16 cellular contexts compared by ENCODE assay signal in the genomic region with DNA sequence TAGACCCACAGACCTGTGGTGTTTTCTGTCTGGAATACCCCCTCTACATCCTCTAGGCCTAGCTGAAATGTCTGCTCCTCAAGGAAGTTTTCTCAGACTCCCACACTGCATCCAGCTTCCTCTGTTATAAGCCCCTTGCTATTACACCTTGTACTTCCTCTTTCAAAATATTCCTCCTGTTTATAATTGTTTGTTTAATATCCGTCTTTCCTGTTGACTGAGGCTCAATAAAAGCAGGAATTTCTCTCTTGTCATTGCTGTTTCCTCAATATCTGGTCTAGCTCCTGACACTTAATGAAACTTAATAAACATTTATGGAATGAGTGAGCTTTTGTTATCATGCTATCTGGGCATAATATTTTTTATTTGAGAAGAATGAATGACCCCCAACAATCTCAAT.
"Had no signal": no experiment of that assay in that cellular context is flagged by ENCODE, and none has a peak within 500 bp of the region (broad histone marks: within the 10 kb centered on the region; RNA-seq: fewer than 3 reads in every experiment).

No MANE protein-coding gene starts in this region.

- H3K27me3 Mint-ChIP-seq: natural killer cell treated with Interleukin-12 subunit alpha and Interleukin-12 subunit beta and Interleukin-15 and Interleukin-18, amount 100 ng/mL, for 72 hours had no signal

- H3K36me3 Mint-ChIP-seq: mesothelial cell of epicardium; natural killer cell treated with Interleukin-12 subunit alpha and Interleukin-12 subunit beta and Interleukin-15 and Interleukin-18, amount 100 ng/mL, for 72 hours; stimulated activated memory B cell treated with anti-CD40 and anti-IgM and Interleukin-4, amounts not matched to agents 10 μg/mL and 1 μg/mL and 100 μg/mL, for 72 hours had no signal

- H3K27ac Mint-ChIP-seq: mesothelial cell of epicardium; stimulated activated memory B cell treated with anti-CD40 and anti-IgM and Interleukin-4, amounts not matched to agents 10 μg/mL and 1 μg/mL and 100 μg/mL, for 72 hours had no signal

- H3K9me3 Mint-ChIP-seq: mesothelial cell of epicardium; natural killer cell treated with Interleukin-12 subunit alpha and Interleukin-12 subunit beta and Interleukin-15 and Interleukin-18, amount 100 ng/mL, for 72 hours; stimulated activated memory B cell treated with anti-CD40 and anti-IgM and Interleukin-4, amounts not matched to agents 10 μg/mL and 1 μg/mL and 100 μg/mL, for 72 hours had no signal

- DNase-seq: activated gamma-delta T cell treated with Interleukin-2 at 50 U/mL for 16 hours; adrenal gland; cerebellar nuclear complex; cortex of kidney; gastrocnemius medialis; head of caudate nucleus; posterior cingulate gyrus; sigmoid colon; stimulated activated CD4-positive, alpha-beta T cell treated with anti-CD3 and anti-CD28 coated beads, Interleukin-4, amount 100 ng/mL, for 4 hours; substantia nigra; tibial artery had no signal

- H3K4me3 Mint-ChIP-seq: mesothelial cell of epicardium; natural killer cell treated with Interleukin-12 subunit alpha and Interleukin-12 subunit beta and Interleukin-15 and Interleukin-18, amount 100 ng/mL, for 72 hours; stimulated activated memory B cell treated with anti-CD40 and anti-IgM and Interleukin-4, amounts not matched to agents 10 μg/mL and 1 μg/mL and 100 μg/mL, for 72 hours had no signal

- H3K4me1 Mint-ChIP-seq: stimulated activated memory B cell treated with anti-CD40 and anti-IgM and Interleukin-4, amounts not matched to agents 10 μg/mL and 1 μg/mL and 100 μg/mL, for 72 hours had no signal

- ATAC-seq: esophagus mucosa; gastrocnemius medialis; left lobe of liver; natural killer cell treated with Interleukin-12 subunit alpha and Interleukin-12 subunit beta and Interleukin-15 and Interleukin-18, amount 100 ng/mL, for 72 hours; stimulated activated memory B cell treated with anti-CD40 and anti-IgM and Interleukin-4, amounts not matched to agents 10 μg/mL and 1 μg/mL and 100 μg/mL, for 72 hours had no signal
